ENCODE assay signal across 13 cellular contexts in the genomic region with DNA sequence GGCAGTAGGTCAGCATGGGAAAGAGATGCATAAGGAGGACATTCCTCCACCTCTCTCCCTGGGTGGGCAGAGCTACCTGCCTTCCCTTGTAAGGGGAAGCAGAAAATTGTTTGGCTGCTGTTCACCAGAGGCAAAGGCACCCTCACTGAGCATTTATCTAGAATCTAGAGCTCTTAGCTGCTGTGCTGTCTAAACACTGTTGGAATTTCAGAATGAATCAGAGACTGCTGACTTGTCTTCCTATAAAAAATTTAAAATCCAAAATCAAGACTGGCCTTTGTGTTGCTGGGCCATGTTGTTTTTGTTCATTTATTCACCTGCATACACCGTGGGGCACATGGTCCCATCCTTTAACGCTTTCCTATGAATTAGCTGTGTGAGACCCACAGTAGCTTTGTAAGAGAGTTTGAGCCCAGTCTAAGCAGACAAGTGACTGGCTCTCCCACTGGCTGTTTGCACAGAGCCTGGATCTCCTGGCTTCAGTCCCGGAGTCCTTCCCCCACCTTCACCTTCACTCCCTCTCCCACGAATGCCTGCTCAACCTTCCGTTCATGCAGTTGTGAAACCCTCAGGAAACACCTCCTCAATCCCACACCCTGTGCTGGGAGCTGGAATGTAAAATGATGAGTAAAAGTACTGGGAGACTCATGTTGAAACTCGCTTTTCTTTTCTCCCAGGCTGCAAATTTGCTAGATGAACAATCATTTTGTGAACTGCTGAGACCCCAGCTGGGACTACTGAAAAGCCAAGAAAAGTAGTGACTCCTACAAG.
DNase-seq lines count a peak whose midpoint lies in the region.
"Had no signal": no experiment of that assay in that cellular context is flagged by ENCODE, and none has a peak within 500 bp of the region (broad histone marks: within the 10 kb centered on the region; RNA-seq: fewer than 3 reads in every experiment).

No MANE protein-coding gene starts in this region.

- no peak overlapping the region for H2BK12ac ChIP-seq in neuronal stem cell (ENCODE audit: low read length)

- H2BK15ac ChIP-seq in neuronal stem cell (ENCODE audit: low read length) = no peak overlapping the region

- no peak overlapping the region for H3K4me2 ChIP-seq in neuronal stem cell (ENCODE audit: insufficient read depth, low read length, poor library complexity, severe bottlenecking)

- no peaks in the 10 kb centered on the region for H3K79me1 ChIP-seq in neuronal stem cell (ENCODE audit: low read depth, low read length)

- H3K27ac ChIP-seq in neuronal stem cell (replicated peaks; ENCODE audit: low read length) = peak overlapping the region; percentile 18

- no peak overlapping the region for H2AK5ac ChIP-seq in neuronal stem cell (ENCODE audit: low read depth, low read length)

- peaks cover 0 to 4% of the 10 kb centered on the region in 2 donors for H3K4me1 ChIP-seq in neuronal stem cell (ENCODE audit: control insufficient read depth in 2 of 2, insufficient read depth in 1 of 2, low read depth in 1 of 2, low read length in 2 of 2)

- H3K9me3 ChIP-seq in neuronal stem cell (replicated peaks in 1 of 2; ENCODE audit: control insufficient read depth in 2 of 2, insufficient read depth in 1 of 2, low read depth in 1 of 2, low read length in 2 of 2) = no peaks in the 10 kb centered on the region

- DNase-seq in AG20443 (ENCODE audit: low spot score) (peak; percentile 55), NCI-H226 (peak; percentile 98), ecto neural progenitor cell (ENCODE audit: low spot score) (peak; percentile 38), neuronal stem cell (ENCODE audit: low spot score) (no peak), RKO (ENCODE audit: low spot score) (no peak)
- no peak for DNase-seq in NK-92 treated with Interleukin-12 subunit alpha and Interleukin-12 subunit beta, amount 100 ng/mL, for 24 hours (lab: John Stamatoyannopoulos, UW)
- no peak for DNase-seq in stimulated activated CD4-positive, alpha-beta T cell treated with anti-CD3 and anti-CD28 coated beads, Interleukin-2, amount 100 ng/mL, for 24 hours
- DNase-seq in activated naive CD4-positive, alpha-beta T cell (lab: John Stamatoyannopoulos, UW) = no peak
- DNase-seq: activated CD4-positive, alpha-beta T cell treated with anti-CD3 and anti-CD28 coated beads for 1 hour; activated naive CD4-positive, alpha-beta T cell treated with anti-CD3 and anti-CD28 coated beads, Interleukin-2, amount 10 ng/mL, durations not matched to agents 7 days and 5 days; CD4-positive, CD25-positive, alpha-beta regulatory T cell; NCI-H2107; SHP77 treated with DMSO at 0.1 percent for 48 hours had no signal

- H3K9ac ChIP-seq in neuronal stem cell (ENCODE audit: low read depth, low read length, poor library complexity) = no peak overlapping the region

- H3K4ac ChIP-seq in neuronal stem cell (ENCODE audit: low read length) = no peak overlapping the region

- no peak overlapping the region for H3K23ac ChIP-seq in neuronal stem cell (ENCODE audit: low read depth, low read length, poor library complexity)

- H3K4me3 ChIP-seq in neuronal stem cell (ENCODE audit: low read length in 2 of 2) = no peak overlapping the region

- H3K14ac ChIP-seq in neuronal stem cell (ENCODE audit: low read length) = no peak overlapping the region

- no peak overlapping the region for H4K8ac ChIP-seq in neuronal stem cell (ENCODE audit: low read depth, low read length)

- WGBS in neuronal stem cell (ENCODE audit: extremely low coverage in 2 of 2, insufficient read length in 2 of 2, insufficient replicate concordance in 1 of 2), 2 donors = no CpG with 5 or more reads among the region's 6 CpGs

- H3K36me3 ChIP-seq in neuronal stem cell (replicated peaks in 1 of 2; ENCODE audit: control insufficient read depth in 2 of 2, insufficient read depth in 2 of 2, low read length in 2 of 2) = no peaks in the 10 kb centered on the region

- peaks cover 0 to 35% (median 0%) of the 10 kb centered on the region in 3 experiments for H3K27me3 ChIP-seq in neuronal stem cell (ENCODE audit: control insufficient read depth in 3 of 3, insufficient read depth in 3 of 3, low read depth in 1 of 3, low read length in 3 of 3)

- H2AFZ ChIP-seq in neuronal stem cell (ENCODE audit: low read length) = no peak overlapping the region

- no peak overlapping the region for H2BK120ac ChIP-seq in neuronal stem cell (ENCODE audit: low read depth, low read length)

- H2BK5ac ChIP-seq in neuronal stem cell (ENCODE audit: low read length) = no peak overlapping the region

- H4K91ac ChIP-seq in neuronal stem cell (ENCODE audit: low read depth, low read length, poor library complexity) = no peak overlapping the region

- no peak overlapping the region for H3K18ac ChIP-seq in neuronal stem cell (ENCODE audit: low read length)

Comparison
In these comparisons a context has a peak if more than half of its experiments do, and no peak if none do; other contexts are left out.
1. DNase-seq: peak in AG20443 (single experiment), NCI-H226 (single experiment) and ecto neural progenitor cell (single experiment); none in neuronal stem cell (single experiment), NK-92 treated with Interleukin-12 subunit alpha and Interleukin-12 subunit beta, amount 100 ng/mL, for 24 hours (single experiment), stimulated activated CD4-positive, alpha-beta T cell treated with anti-CD3 and anti-CD28 coated beads, Interleukin-2, amount 100 ng/mL, for 24 hours (0 of 2), RKO (single experiment) and activated naive CD4-positive, alpha-beta T cell (0 of 4).